18 cellular contexts compared by ENCODE assay signal in genomic region chr1:203349166-203349565, GRCh38. TPM values are rescaled to one million over a fixed set of nuclear protein-coding genes. Genes with fewer than 3 reads are reported as not detected.
"Had no signal": no experiment of that assay in that cellular context is flagged by ENCODE, and none has a peak within 500 bp of the region (broad histone marks: within the 10 kb centered on the region; RNA-seq: fewer than 3 reads in every experiment).

No MANE protein-coding gene starts in this region.

- H3K27me3 ChIP-seq: esophagus muscularis mucosa, gastrocnemius medialis, heart right ventricle, upper lobe of right lung had no signal

- FAIRE-seq: endometrium had no signal

- H3K9me3 ChIP-seq: esophagus muscularis mucosa, gastrocnemius medialis, heart right ventricle, mucosa of descending colon, neutrophil, upper lobe of right lung had no signal

- H3K4me3 Mint-ChIP-seq: central memory CD8-positive, alpha-beta T cell; naive thymus-derived CD8-positive, alpha-beta T cell had no signal

- H3K36me3 ChIP-seq: gastrocnemius medialis, neutrophil, upper lobe of right lung had no signal

- H3K9me3 Mint-ChIP-seq: central memory CD8-positive, alpha-beta T cell; naive thymus-derived CD8-positive, alpha-beta T cell had no signal

- ATAC-seq: gastrocnemius medialis; heart right ventricle; left lobe of liver; mucosa of descending colon; naive thymus-derived CD8-positive, alpha-beta T cell; sciatic nerve; upper lobe of right lung had no signal

- H3K27ac ChIP-seq: epithelial cell of prostate, gastrocnemius medialis, neutrophil, upper lobe of right lung had no signal

- H3K36me3 Mint-ChIP-seq: naive thymus-derived CD8-positive, alpha-beta T cell had no signal

- H3K4me1 Mint-ChIP-seq: central memory CD8-positive, alpha-beta T cell had no signal

- DNase-seq: effector memory CD4-positive, alpha-beta T cell; gastrocnemius medialis; heart right ventricle; islet precursor cell; mammary epithelial cell; mucosa of descending colon; naive thymus-derived CD8-positive, alpha-beta T cell; stimulated activated CD4-positive, alpha-beta T cell treated with anti-CD3 and anti-CD28 coated beads, Interleukin-12 subunit alpha, Interleukin-12 subunit beta, amount 100 ng/mL, for 4 hours; stimulated activated naive CD4-positive, alpha-beta T cell treated with Interleukin-2 at 50 U/mL for 16 hours; upper lobe of right lung had no signal

- H3K4me3 ChIP-seq: gastrocnemius medialis, mucosa of descending colon, upper lobe of right lung had no signal

RNA-seq across cellular contexts. Expression of gene FMOD, which starts 1.8 kb away (rescaled TPM):
- total RNA-seq: naive thymus-derived CD8-positive, alpha-beta T cell had no signal
- polyA plus RNA-seq: mammary epithelial cell; naive thymus-derived CD8-positive, alpha-beta T cell; neural cell had no signal
